In the genomic region with DNA sequence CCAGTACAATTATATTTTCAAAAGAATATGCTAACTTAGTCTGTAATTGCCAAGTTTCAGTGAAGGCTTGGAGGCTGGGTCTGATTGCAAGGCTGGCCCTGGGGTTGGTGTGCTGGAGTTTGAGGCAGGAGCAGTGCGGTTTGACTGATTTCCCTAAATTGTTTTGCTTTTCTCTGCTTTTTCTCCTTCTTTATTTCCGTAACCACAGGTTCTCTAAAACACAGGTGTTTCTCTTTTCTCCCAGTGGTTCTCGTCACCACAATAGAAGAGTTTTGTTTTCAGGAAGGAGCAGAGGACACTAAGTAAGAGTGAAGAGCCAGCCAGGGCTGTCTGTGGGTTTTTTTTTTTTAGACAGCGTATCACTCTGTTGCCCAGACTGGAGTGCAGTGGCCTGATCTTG, we compare ENCODE assay signal across 11 cellular contexts. TPM values are rescaled to one million over a fixed set of nuclear protein-coding genes. Genes with fewer than 3 reads are reported as not detected.
DNase-seq lines count a peak whose midpoint lies in the region; ATAC-seq and TF ChIP-seq lines count a peak whose summit lies in the region.
"Had no signal": no experiment of that assay in that cellular context is flagged by ENCODE, and none has a peak within 500 bp of the region (broad histone marks: within the 10 kb centered on the region; RNA-seq: fewer than 3 reads in every experiment).

No MANE protein-coding gene starts in this region.

- no peak for TF ChIP-seq EP300 in esophagus muscularis mucosa (IDR thresholded peaks at IDR 0.05)

- intact Hi-C loops in esophagus muscularis mucosa (cut with DNase I): no loop called here

- H3K36me3 Mint-ChIP-seq in chondrocyte (ENCODE audit: low read depth): no peaks in the 10 kb centered on the region
- H3K36me3 Mint-ChIP-seq: natural killer cell had no signal

- no peak for TF ChIP-seq POLR2A in esophagus muscularis mucosa (IDR thresholded peaks at IDR 0.05; ENCODE audit: low read depth)

- no peaks in the 10 kb centered on the region for H4K20me1 ChIP-seq in BLaER1

- no peak overlapping the region for H3K27ac ChIP-seq in BLaER1
- peak overlapping the region; percentile 64 to 75 (median 71) for H3K27ac ChIP-seq in esophagus muscularis mucosa (replicated peaks in 1 of 4)

- TF ChIP-seq CTCF in esophagus muscularis mucosa (IDR thresholded peaks at IDR 0.05) (no peak), chondrocyte (IDR thresholded peaks at IDR 0.05) (no peak)

- H3K9me3 ChIP-seq in BLaER1 (peaks cover 9% of the 10 kb centered on the region), esophagus muscularis mucosa (no peaks in the 10 kb centered on the region)

- H3K27ac Mint-ChIP-seq in chondrocyte (ENCODE audit: unreplicated experiment): no peak overlapping the region
- H3K27ac Mint-ChIP-seq: natural killer cell had no signal

- no peaks in the 10 kb centered on the region for H3K27me3 ChIP-seq in BLaER1
- no peaks in the 10 kb centered on the region for H3K27me3 ChIP-seq in esophagus muscularis mucosa

- ATAC-seq in GM19395 (IDR thresholded peaks at IDR 0.05; ENCODE audit: unreplicated experiment): peak; percentile 69
- ATAC-seq in HG03432 (IDR thresholded peaks at IDR 0.05; ENCODE audit: unreplicated experiment): peak; percentile 87
- ATAC-seq: natural killer cell had no signal

- H3K4me2 ChIP-seq in BLaER1: peak overlapping the region; percentile 69

- H3K4me3 ChIP-seq in BLaER1: no peak overlapping the region
- H3K4me3 ChIP-seq in esophagus muscularis mucosa: no peak overlapping the region

- WGBS in esophagus muscularis mucosa: 76% methylated on average over 4 of the region's 4 CpGs

- peaks cover 5% of the 10 kb centered on the region for H3K9me3 Mint-ChIP-seq in chondrocyte (ENCODE audit: low read depth)
- H3K9me3 Mint-ChIP-seq: natural killer cell had no signal

- H3K9ac ChIP-seq in BLaER1: no peak overlapping the region

- H3K36me3 ChIP-seq in BLaER1: no peaks in the 10 kb centered on the region
- H3K36me3 ChIP-seq in esophagus muscularis mucosa: no peaks in the 10 kb centered on the region

- H3K4me3 Mint-ChIP-seq in chondrocyte (ENCODE audit: unreplicated experiment): no peak overlapping the region
- H3K4me3 Mint-ChIP-seq: natural killer cell had no signal

- DNase-seq in esophagus muscularis mucosa (ENCODE audit: extremely low spot score) (no peak), NCI-H1048 (lab: John Stamatoyannopoulos, UW) (no peak), SW 1271 (lab: John Stamatoyannopoulos, UW) (no peak), chondrocyte (ENCODE audit: low spot score) (no peak), NCI-H1417 treated with DMSO at 0.1 percent for 48 hours (lab: John Stamatoyannopoulos, UW) (no peak)
- DNase-seq: activated CD4-positive, CD25-positive, alpha-beta regulatory T cell; natural killer cell; stimulated activated CD4-positive, alpha-beta T cell treated with anti-CD3 and anti-CD28 coated beads, Interleukin-4, amount 100 ng/mL, for 4 hours had no signal

- H3K4me1 Mint-ChIP-seq in chondrocyte (ENCODE audit: low read depth): peaks cover 26% of the 10 kb centered on the region
- H3K4me1 Mint-ChIP-seq: natural killer cell had no signal

- H3K4me1 ChIP-seq in BLaER1: peaks cover 26% of the 10 kb centered on the region
- peaks cover 6 to 26% (median 24%) of the 10 kb centered on the region in 4 donors for H3K4me1 ChIP-seq in esophagus muscularis mucosa

- H3K27me3 Mint-ChIP-seq in chondrocyte (ENCODE audit: low read depth): no peaks in the 10 kb centered on the region

RNA-seq across cellular contexts. Expression of a gene that starts 8.2 kb away (rescaled TPM):
- total RNA-seq in esophagus muscularis mucosa (10 to 100 TPM; 78.1 to 94.7 (median 85.1) TPM), chondrocyte (31.7 to 47.1 TPM (median 43.9 TPM) in 3 replicates)
